Comparison of ENCODE assay signal across 12 cellular contexts in genomic region chr7:73299812-73300211, GRCh38. TPM values are rescaled to one million over a fixed set of nuclear protein-coding genes. Genes with fewer than 3 reads are reported as not detected.
"Had no signal": no experiment of that assay in that cellular context is flagged by ENCODE, and none has a peak within 500 bp of the region (broad histone marks: within the 10 kb centered on the region; RNA-seq: fewer than 3 reads in every experiment).

No MANE protein-coding gene starts in this region.

RNA-seq across cellular contexts. Expression of gene TRIM50, which starts 28.1 kb away (rescaled TPM):
- total RNA-seq: activated B cell treated with CpG ODN at 0.5 μM for 24 hours; activated CD8-positive, alpha-beta T cell treated with anti-CD3 and anti-CD28 coated beads for 36 hours; activated T-cell treated with anti-CD3 and anti-CD28 coated beads, Interleukin-2, amount 50 U/mL, for 4 hours; activated T-helper 17 cell treated with anti-CD3 and anti-CD28 coated beads, Interleukin-2, amount 50 U/mL, for 72 hours; astrocyte; bronchial epithelial cell; cardiac septum; cerebellum; foreskin keratinocyte; T-helper 17 cell had no signal
- polyA plus RNA-seq: foreskin keratinocyte had no signal

RNA-seq across cellular contexts. Expression of gene FKBP6, which starts 28.1 kb away (rescaled TPM):
- total RNA-seq: activated B cell treated with CpG ODN at 0.5 μM for 24 hours; activated CD8-positive, alpha-beta T cell treated with anti-CD3 and anti-CD28 coated beads for 36 hours; activated T-cell treated with anti-CD3 and anti-CD28 coated beads, Interleukin-2, amount 50 U/mL, for 4 hours; activated T-helper 17 cell treated with anti-CD3 and anti-CD28 coated beads, Interleukin-2, amount 50 U/mL, for 72 hours; astrocyte; bronchial epithelial cell; cardiac septum; cerebellum; esophagus muscularis mucosa; foreskin keratinocyte; gastrocnemius medialis; T-helper 17 cell had no signal
- polyA plus RNA-seq: foreskin keratinocyte had no signal
